8 cellular contexts compared by ENCODE assay signal in the genomic region with DNA sequence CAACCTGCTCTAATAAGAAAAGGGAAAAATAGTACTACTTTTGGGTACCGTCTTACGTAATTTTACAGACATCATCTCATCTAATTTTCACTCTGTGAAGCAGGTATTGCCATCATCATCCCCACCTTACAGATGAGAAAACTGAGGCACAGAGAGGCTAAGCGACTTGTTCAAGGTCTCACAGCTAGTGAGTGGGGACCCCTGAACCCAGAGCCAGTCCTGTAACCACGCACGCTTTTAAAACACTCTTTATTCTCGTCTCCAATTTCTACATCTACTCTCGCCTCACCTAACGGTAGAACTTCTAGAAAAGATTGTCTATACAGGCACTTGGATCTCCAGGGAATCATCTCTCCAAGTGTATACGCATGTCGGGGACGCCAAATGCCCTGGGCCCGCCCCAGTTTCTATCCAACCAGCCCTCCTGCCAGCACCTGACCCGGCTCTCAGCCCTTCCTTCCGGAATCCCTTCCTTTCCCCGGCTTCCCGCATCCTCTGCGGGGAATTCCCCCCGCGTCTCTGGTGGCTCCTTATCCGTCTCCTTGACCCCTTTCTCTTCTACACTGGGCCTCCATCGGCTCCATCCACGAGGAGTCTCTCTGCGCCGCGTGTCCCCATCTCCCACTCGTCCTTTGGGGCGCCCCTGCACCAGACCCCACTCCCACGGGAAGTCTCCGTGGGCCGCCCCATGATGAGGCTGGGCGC. TPM values are rescaled to one million over a fixed set of nuclear protein-coding genes. Genes with fewer than 3 reads are reported as not detected.
DNase-seq lines count a peak whose midpoint lies in the region; ATAC-seq and TF ChIP-seq lines count a peak whose summit lies in the region.

No MANE protein-coding gene starts in this region.

- peak overlapping the region; percentile 80 for H3K27ac ChIP-seq in RWPE1
- H3K27ac ChIP-seq in ectodermal cell (ENCODE audit: insufficient read depth, low read depth, low read length, poor library complexity, severe bottlenecking), result no peak overlapping the region
- peak overlapping the region; percentile 95 for H3K27ac ChIP-seq in upper lobe of right lung

- H3K4me3 ChIP-seq in ectodermal cell (ENCODE audit: insufficient read depth, low read depth, low read length) (peak overlapping the region; percentile 61), upper lobe of right lung (peak overlapping the region; percentile 72)

- H3K4me1 ChIP-seq in ectodermal cell (ENCODE audit: control insufficient read depth, insufficient read depth, low read length) (peaks cover 4% of the 10 kb centered on the region), upper lobe of right lung (peaks cover 42% of the 10 kb centered on the region)

- CTCF ChIA-PET in RWPE1 (lab: Yijun Ruan, JAX), result interaction anchor here (0.5 to 1.2 kb wide), 3 partner anchors 12 to 54 kb away, joined by 3 to 5 read pairs (median 4); no protein-coding TSS in a partner anchor

- intact Hi-C loops in upper lobe of right lung (cut with DNase I), result no loop called here

- 32% methylated on average over 31 of the region's 31 CpGs for WGBS in ectodermal cell, 2 experiments

- POLR2A ChIA-PET in RWPE1 (lab: Yijun Ruan, JAX; ENCODE audit: low non-redundant PET), result interaction anchor here (0.6 kb wide), 1 partner anchor 55 kb away, joined by 4 read pairs; no protein-coding TSS in a partner anchor

- peaks cover 12% of the 10 kb centered on the region for H3K27me3 ChIP-seq in ectodermal cell (ENCODE audit: control insufficient read depth, insufficient read depth, low read length, poor library complexity, severe bottlenecking)
- no peaks in the 10 kb centered on the region for H3K27me3 ChIP-seq in upper lobe of right lung

- no peak for TF ChIP-seq CTCF in RWPE1 (conservative IDR thresholded peaks at IDR 0.05; ENCODE audit: low read depth)
- no peak for TF ChIP-seq CTCF in upper lobe of right lung (IDR thresholded peaks at IDR 0.05)

- H3K9me3 ChIP-seq in ectodermal cell (ENCODE audit: control insufficient read depth, low read length) (no peaks in the 10 kb centered on the region), upper lobe of right lung (no peaks in the 10 kb centered on the region)

- DNase-seq in RWPE1 (ENCODE audit: low spot score) (peak; percentile 62), midbrain (lab: John Stamatoyannopoulos, UW) (peak; percentile 6), upper lobe of right lung (peak; percentile 83), NCI-H345 (lab: John Stamatoyannopoulos, UW) (no peak)

- H3K36me3 ChIP-seq in ectodermal cell (ENCODE audit: control insufficient read depth, insufficient read depth, low read length) (no peaks in the 10 kb centered on the region), upper lobe of right lung (no peaks in the 10 kb centered on the region)

- ATAC-seq in GM18909 (IDR thresholded peaks at IDR 0.05; ENCODE audit: poor library complexity, unreplicated experiment) (peak; percentile 4), upper lobe of right lung (peak; percentile 65), HG02678 (IDR thresholded peaks at IDR 0.05; ENCODE audit: unreplicated experiment) (no peak), GM19328 (IDR thresholded peaks at IDR 0.05; ENCODE audit: unreplicated experiment) (no peak)

RNA-seq across cellular contexts. Expression of a gene that starts 1.6 kb away (rescaled TPM):
- 3.4 TPM for polyA plus RNA-seq in ectodermal cell (2013, experiment 1 of 4)
- polyA plus RNA-seq in ectodermal cell (2013, experiment 2 of 4), result 3.3 TPM
- polyA plus RNA-seq in ectodermal cell (2013, experiment 3 of 4), result 3.0 TPM
- 3.6 TPM for polyA plus RNA-seq in ectodermal cell (2013, experiment 4 of 4)
- 6.0 TPM for total RNA-seq in upper lobe of right lung

RNA-seq across cellular contexts. Expression of a gene that starts 51.2 kb away (rescaled TPM):
- 26.2 TPM for polyA plus RNA-seq in ectodermal cell (2013, experiment 1 of 4)
- polyA plus RNA-seq in ectodermal cell (2013, experiment 2 of 4), result 27.1 TPM
- 21.0 TPM for polyA plus RNA-seq in ectodermal cell (2013, experiment 3 of 4)
- polyA plus RNA-seq in ectodermal cell (2013, experiment 4 of 4), result 28.5 TPM
- 19.0 TPM for total RNA-seq in upper lobe of right lung

Comparison
In these comparisons a context has a peak if more than half of its experiments do, and no peak if none do; other contexts are left out.
1. ATAC-seq: peak in GM18909 (single experiment) and upper lobe of right lung (single experiment); none in HG02678 (single experiment) and GM19328 (single experiment).